ENCODE assay signal across 9 cellular contexts in genomic region chr17:19724501-19725420, GRCh38. TPM values are rescaled to one million over a fixed set of nuclear protein-coding genes. Genes with fewer than 3 reads are reported as not detected.
DNase-seq lines count a peak whose midpoint lies in the region; ATAC-seq and TF ChIP-seq lines count a peak whose summit lies in the region.
"Had no signal": no experiment of that assay in that cellular context is flagged by ENCODE, and none has a peak within 500 bp of the region (broad histone marks: within the 10 kb centered on the region; RNA-seq: fewer than 3 reads in every experiment).

No MANE protein-coding gene starts in this region.

- peak overlapping the region; percentile 54 for H3K4me3 Mint-ChIP-seq in activated naive CD8-positive, alpha-beta T cell treated with anti-CD3 and anti-CD28 coated beads for 36 hours

- DNase-seq in RPMI7951 (ENCODE audit: low read depth) (peak; percentile 62), right lobe of liver (peak; percentile 73 to 88 (median 83)), NCI-H526 (lab: John Stamatoyannopoulos, UW) (no peak)
- DNase-seq in activated naive CD8-positive, alpha-beta T cell treated with anti-CD3 and anti-CD28 coated beads for 36 hours, result peak; percentile 56
- DNase-seq in stimulated activated CD4-positive, alpha-beta T cell treated with anti-CD3 and anti-CD28 coated beads, TNF-alpha, amount 100 ng/mL, for 24 hours (ENCODE audit: low read depth in 3 of 3), result peak; percentile 7 to 49 (median 24)

- no peaks in the 10 kb centered on the region for H3K9me3 Mint-ChIP-seq in activated naive CD8-positive, alpha-beta T cell treated with anti-CD3 and anti-CD28 coated beads for 36 hours

- intact Hi-C loops in right lobe of liver (cut with DNase I), result no loop called here

- ATAC-seq in right lobe of liver (peak; percentile 37 to 66 (median 56)), HG03571 (IDR thresholded peaks at IDR 0.05; ENCODE audit: unreplicated experiment) (no peak), GM21528 (IDR thresholded peaks at IDR 0.05; ENCODE audit: low FRiP score, unreplicated experiment) (no peak), GM19035 (IDR thresholded peaks at IDR 0.05; ENCODE audit: unreplicated experiment) (no peak)

- H3K27me3 ChIP-seq in right lobe of liver, result no peaks in the 10 kb centered on the region

- no peak for TF ChIP-seq CTCF in right lobe of liver (IDR thresholded peaks at IDR 0.05)

- no peak for TF ChIP-seq POLR2A in right lobe of liver (IDR thresholded peaks at IDR 0.05)

- peak overlapping the region; percentile 6 to 49 (median 32) for H3K4me3 ChIP-seq in right lobe of liver

- no peaks in the 10 kb centered on the region for H3K36me3 Mint-ChIP-seq in activated naive CD8-positive, alpha-beta T cell treated with anti-CD3 and anti-CD28 coated beads for 36 hours

- H3K9me3 ChIP-seq in right lobe of liver, result no peaks in the 10 kb centered on the region

- H3K27ac ChIP-seq in right lobe of liver, result peak overlapping the region in 2 of 3 donors; percentile 52 to 67

- peak overlapping the region; percentile 51 for H3K27ac Mint-ChIP-seq in activated naive CD8-positive, alpha-beta T cell treated with anti-CD3 and anti-CD28 coated beads for 36 hours

- no peaks in the 10 kb centered on the region for H3K27me3 Mint-ChIP-seq in activated naive CD8-positive, alpha-beta T cell treated with anti-CD3 and anti-CD28 coated beads for 36 hours

- peaks cover 14% of the 10 kb centered on the region for H3K4me1 Mint-ChIP-seq in activated naive CD8-positive, alpha-beta T cell treated with anti-CD3 and anti-CD28 coated beads for 36 hours

- peaks cover 0 to 48% (median 17%) of the 10 kb centered on the region in 4 donors for H3K4me1 ChIP-seq in right lobe of liver

- WGBS in right lobe of liver (ENCODE audit: insufficient coverage, low coverage, low lambda C conversion rate, missing lambda C conversion rate), result 76% methylated on average over 15 of the region's 55 CpGs

- no peaks in the 10 kb centered on the region for H3K36me3 ChIP-seq in right lobe of liver

RNA-seq across cellular contexts. Expression of gene SLC47A2, which starts 8.4 kb away (rescaled TPM):
- not detected in 2 replicates for total RNA-seq in RPMI7951 (2014; rRNA removed; shearing (Covaris generic))
- not detected for total RNA-seq in activated naive CD8-positive, alpha-beta T cell treated with anti-CD3 and anti-CD28 coated beads for 36 hours
- not detected for total RNA-seq in right lobe of liver
- total RNA-seq: glomerular endothelial cell had no signal

RNA-seq across cellular contexts. Expression of gene ALDH3A1, which starts 23.3 kb away (rescaled TPM):
- total RNA-seq in RPMI7951 (2014; rRNA removed; shearing (Covaris generic)), result not detected in 2 replicates
- total RNA-seq in activated naive CD8-positive, alpha-beta T cell treated with anti-CD3 and anti-CD28 coated beads for 36 hours, result under 1 TPM; 0.34 to 0.47 TPM
- total RNA-seq in right lobe of liver, result 10 to 100 TPM in 2 of 6 experiments, 1 to 10 TPM in 2, under 1 TPM in 2; 0.26 to 13.8 (median 1.7) TPM
- total RNA-seq: glomerular endothelial cell had no signal

Comparison
In these comparisons a context has a peak if more than half of its experiments do, and no peak if none do; other contexts are left out.
1. DNase-seq: peak in RPMI7951 (single experiment), activated naive CD8-positive, alpha-beta T cell treated with anti-CD3 and anti-CD28 coated beads for 36 hours (single experiment), right lobe of liver (3 of 3) and stimulated activated CD4-positive, alpha-beta T cell treated with anti-CD3 and anti-CD28 coated beads, TNF-alpha, amount 100 ng/mL, for 24 hours (3 of 3); none in NCI-H526 (0 of 2).
2. ATAC-seq: peak in right lobe of liver (4 of 4); none in HG03571 (single experiment), GM21528 (single experiment) and GM19035 (single experiment).